In the genomic region with DNA sequence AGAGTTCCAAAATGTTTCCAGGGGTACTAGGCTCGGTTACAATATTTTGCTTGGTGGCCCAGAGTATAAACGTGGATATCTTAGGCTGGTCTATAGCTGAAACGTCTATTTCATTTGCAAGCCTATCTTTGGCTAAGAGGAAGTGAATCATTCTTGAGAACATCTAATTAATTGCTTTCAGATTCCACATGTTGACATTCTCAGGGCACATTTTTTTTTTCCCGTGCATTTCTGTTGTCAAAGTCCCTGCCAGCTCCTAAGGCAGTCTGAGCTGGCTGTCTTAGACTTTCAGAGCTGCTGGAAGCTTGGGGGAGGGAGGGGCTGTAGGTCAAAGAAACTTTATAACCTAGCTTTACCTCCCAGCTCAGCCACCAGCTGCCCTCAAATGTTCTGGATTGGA, we compare ENCODE assay signal across 9 cellular contexts. TPM values are rescaled to one million over a fixed set of nuclear protein-coding genes. Genes with fewer than 3 reads are reported as not detected.
DNase-seq lines count a peak whose midpoint lies in the region; ATAC-seq and TF ChIP-seq lines count a peak whose summit lies in the region.
"Had no signal": no experiment of that assay in that cellular context is flagged by ENCODE, and none has a peak within 500 bp of the region (broad histone marks: within the 10 kb centered on the region; RNA-seq: fewer than 3 reads in every experiment).

No MANE protein-coding gene starts in this region.

- no peaks in the 10 kb centered on the region for H3K9me3 Mint-ChIP-seq in activated T-helper 17 cell treated with anti-CD3 and anti-CD28 coated beads, Interleukin-2, amount 50 U/mL, for 72 hours

- H3K27me3 ChIP-seq in SJSA1 (replicated peaks) = no peaks in the 10 kb centered on the region
- no peaks in the 10 kb centered on the region for H3K27me3 ChIP-seq in prostate gland (replicated peaks; ENCODE audit: insufficient read depth)

- no peak for TF ChIP-seq POLR2A in prostate gland (IDR thresholded peaks at IDR 0.05)

- DNase-seq in AG08395 (ENCODE audit: low spot score) = peak; percentile 78
- DNase-seq in GM04503 (ENCODE audit: low read depth) = peak; percentile 78
- peak in 1 of 2 experiments; percentile 53 for DNase-seq in SJSA1 (ENCODE audit: low read depth in 1 of 2, low spot score in 2 of 2)
- peak; percentile 88 for DNase-seq in fibroblast of the conjunctiva (ENCODE audit: low read depth)
- no peak for DNase-seq in ecto neural progenitor cell (ENCODE audit: low spot score)
- DNase-seq in GDM1 (lab: John Stamatoyannopoulos, UW) = no peak
- no peak for DNase-seq in prostate gland (ENCODE audit: low spot score)
- DNase-seq: NCI-H526 treated with DMSO at 0.1 percent for 48 hours had no signal

- no peaks in the 10 kb centered on the region for H3K36me3 Mint-ChIP-seq in activated T-helper 17 cell treated with anti-CD3 and anti-CD28 coated beads, Interleukin-2, amount 50 U/mL, for 72 hours (ENCODE audit: low read depth)

- H3K4me3 Mint-ChIP-seq in activated T-helper 17 cell treated with anti-CD3 and anti-CD28 coated beads, Interleukin-2, amount 50 U/mL, for 72 hours = no peak overlapping the region

- H3K27ac ChIP-seq in SJSA1 = peak overlapping the region; percentile 25; the same call in 1 of the 2 replicates
- no peak overlapping the region for H3K27ac ChIP-seq in prostate gland

- H3K36me3 ChIP-seq in SJSA1 (no peaks in the 10 kb centered on the region), prostate gland (no peaks in the 10 kb centered on the region)

- H3K27me3 Mint-ChIP-seq in activated T-helper 17 cell treated with anti-CD3 and anti-CD28 coated beads, Interleukin-2, amount 50 U/mL, for 72 hours = no peaks in the 10 kb centered on the region

- peaks cover 15% of the 10 kb centered on the region for H3K4me1 ChIP-seq in SJSA1 (replicated peaks)
- no peaks in the 10 kb centered on the region for H3K4me1 ChIP-seq in prostate gland (replicated peaks)

- no peak overlapping the region for H3K27ac Mint-ChIP-seq in activated T-helper 17 cell treated with anti-CD3 and anti-CD28 coated beads, Interleukin-2, amount 50 U/mL, for 72 hours

- ATAC-seq in activated T-helper 17 cell treated with anti-CD3 and anti-CD28 coated beads, Interleukin-2, amount 50 U/mL, for 72 hours (replicated peaks) = no peak

- H3K4me3 ChIP-seq in SJSA1 = no peak overlapping the region
- H3K4me3 ChIP-seq in prostate gland = no peak overlapping the region

- TF ChIP-seq CTCF in prostate gland (IDR thresholded peaks at IDR 0.05) = no peak

- no peaks in the 10 kb centered on the region; the same call in 1 of the 2 replicates for H3K9me3 ChIP-seq in SJSA1 (replicated peaks)
- H3K9me3 ChIP-seq in prostate gland = no peaks in the 10 kb centered on the region

- peaks cover 7% of the 10 kb centered on the region for H3K4me1 Mint-ChIP-seq in activated T-helper 17 cell treated with anti-CD3 and anti-CD28 coated beads, Interleukin-2, amount 50 U/mL, for 72 hours

- intact Hi-C loops in prostate gland (cut with DNase I) = loop anchor here (2.0 to 10.0 kb wide), 2 partner anchors 61 to 197 kb away; no protein-coding TSS in a partner anchor

- WGBS in prostate gland = 35% methylated on average over 4 of the region's 4 CpGs

RNA-seq across cellular contexts. Expression of a gene that starts 23.2 kb away (rescaled TPM):
- total RNA-seq in SJSA1 (2014; rRNA removed; shearing (Covaris generic)) = not detected in 2 replicates
- total RNA-seq in activated T-helper 17 cell treated with anti-CD3 and anti-CD28 coated beads, Interleukin-2, amount 50 U/mL, for 72 hours = 1 to 10 TPM; 2.9 to 4.8 TPM
- total RNA-seq in prostate gland = 1 to 10 TPM; 1.3 to 3.7 TPM

Comparison
In these comparisons a context has a peak if more than half of its experiments do, and no peak if none do; other contexts are left out.
1. DNase-seq: peak in AG08395 (single experiment), GM04503 (single experiment) and fibroblast of the conjunctiva (single experiment); none in ecto neural progenitor cell (single experiment), GDM1 (single experiment) and prostate gland (single experiment).